ENCODE assay signal across 33 cellular contexts in the genomic region with DNA sequence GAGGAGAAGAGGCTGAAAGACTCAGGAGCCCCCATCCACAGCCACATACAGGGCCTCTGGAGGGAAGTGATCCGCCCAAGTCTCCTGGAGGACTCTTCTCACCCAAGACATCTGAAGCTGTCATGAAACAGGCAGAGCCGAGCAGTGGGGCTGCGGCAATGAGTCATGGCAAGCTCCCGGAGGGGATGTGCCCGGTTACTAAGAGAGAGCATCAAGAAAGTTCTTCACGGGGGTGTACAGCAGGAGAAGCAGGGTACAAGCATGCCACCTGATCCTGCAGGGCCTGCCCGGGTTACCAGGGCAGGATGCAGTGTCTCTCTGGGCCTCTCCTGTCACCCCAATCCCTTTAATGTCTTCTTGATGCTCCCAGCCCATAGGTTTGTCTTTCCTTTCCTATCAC. TPM values are rescaled to one million over a fixed set of nuclear protein-coding genes. Genes with fewer than 3 reads are reported as not detected.
DNase-seq lines count a peak whose midpoint lies in the region; ATAC-seq, FAIRE-seq and TF ChIP-seq lines count a peak whose summit lies in the region.
"Had no signal": no experiment of that assay in that cellular context is flagged by ENCODE, and none has a peak within 500 bp of the region (broad histone marks: within the 10 kb centered on the region; RNA-seq: fewer than 3 reads in every experiment).

No MANE protein-coding gene starts in this region.

- H3K4me2 ChIP-seq in IMR-90 (ENCODE audit: low read depth, low read length) (no peak overlapping the region), mesenchymal stem cell (ENCODE audit: low read length, poor library complexity, severe bottlenecking) (no peak overlapping the region), H9 (ENCODE audit: insufficient read depth, insufficient read length, low read length) (no peak overlapping the region)
- H3K4me2 ChIP-seq: GM23338 had no signal

- no peak overlapping the region for H3K4me3 Mint-ChIP-seq in H9
- H3K4me3 Mint-ChIP-seq: activated B cell treated with CpG ODN at 0.5 μM for 24 hours; activated CD4-positive, alpha-beta memory T cell treated with anti-CD3 and anti-CD28 coated beads for 36 hours; GM23338; T-cell had no signal

- H3K18ac ChIP-seq in IMR-90 (ENCODE audit: low read depth, low read length) = no peak overlapping the region
- no peak overlapping the region for H3K18ac ChIP-seq in mesenchymal stem cell (ENCODE audit: low read depth in 1 of 2, low read length in 2 of 2)
- H3K18ac ChIP-seq in H9 (ENCODE audit: insufficient read length, low read depth, low read length) = no peak overlapping the region

- H3K23me2 ChIP-seq in H9 (ENCODE audit: insufficient read length, low read depth, low read length, poor library complexity, severe bottlenecking) = no peaks in the 10 kb centered on the region

- no peak overlapping the region for H4K8ac ChIP-seq in IMR-90 (ENCODE audit: low read depth in 2 of 2, low read length in 2 of 2)
- H4K8ac ChIP-seq in mesenchymal stem cell (ENCODE audit: low read length) = no peak overlapping the region
- H4K8ac ChIP-seq in H9 (replicated peaks; ENCODE audit: insufficient read length, low read depth, low read length) = no peak overlapping the region

- no peak overlapping the region for H2AK5ac ChIP-seq in IMR-90 (ENCODE audit: low read depth, low read length)
- no peak overlapping the region for H2AK5ac ChIP-seq in mesenchymal stem cell (ENCODE audit: low read length, severe bottlenecking)
- no peak overlapping the region for H2AK5ac ChIP-seq in H9 (ENCODE audit: insufficient read length, low read length)

- no peak overlapping the region for H4K5ac ChIP-seq in IMR-90 (ENCODE audit: low read depth, low read length)
- H4K5ac ChIP-seq in H9 (ENCODE audit: insufficient read length, low read depth, low read length) = no peak overlapping the region

- no peak overlapping the region for H3K14ac ChIP-seq in IMR-90 (replicated peaks; ENCODE audit: low read depth, low read length)
- no peak overlapping the region for H3K14ac ChIP-seq in mesenchymal stem cell (ENCODE audit: low read length in 2 of 2)
- H3K14ac ChIP-seq in H9 (ENCODE audit: insufficient read depth, low read length) = no peak overlapping the region

- no peaks in the 10 kb centered on the region for H3K9me3 ChIP-seq in IMR-90 (ENCODE audit: control insufficient read depth, insufficient read depth, low read length)
- no peaks in the 10 kb centered on the region for H3K9me3 ChIP-seq in mesenchymal stem cell (ENCODE audit: control insufficient read depth, low read length)
- H3K9me3 ChIP-seq in H9 (ENCODE audit: control insufficient read depth, low read depth, low read length) = no peaks in the 10 kb centered on the region
- H3K9me3 ChIP-seq in uterus = no peaks in the 10 kb centered on the region
- H3K9me3 ChIP-seq: breast epithelium, left ventricle myocardium inferior, prostate gland, sigmoid colon, tibial nerve had no signal

- dilution Hi-C loops in IMR-90 (cut with HindIII; ENCODE audit: low sequenced_read_pairs, unreplicated experiment) = no loop called here

- H3K4ac ChIP-seq in IMR-90 (ENCODE audit: low read depth, low read length) (no peak overlapping the region), mesenchymal stem cell (ENCODE audit: low read depth in 1 of 2, low read length in 2 of 2) (no peak overlapping the region), H9 (ENCODE audit: low read depth, low read length) (no peak overlapping the region)

- POLR2A ChIA-PET in IMR-90 (lab: Charles Lee; ENCODE audit: unreplicated experiment) = no interaction called here

- H4K91ac ChIP-seq in IMR-90 (ENCODE audit: insufficient read depth, low read depth, low read length) (no peak overlapping the region), mesenchymal stem cell (ENCODE audit: low read length) (no peak overlapping the region), H9 (ENCODE audit: insufficient read length, low read depth, low read length) (no peak overlapping the region)

- H3T11ph ChIP-seq in H9 (ENCODE audit: low read length) = no peak overlapping the region

- WGBS in IMR-90 (ENCODE audit: extremely low coverage in 2 of 2, insufficient read length in 1 of 2), 2 experiments = 83% methylated on average over 6 of the region's 7 CpGs; no CpG with 5 or more reads in 1 of the 2 experiments
- 75% methylated on average over 7 of the region's 7 CpGs for WGBS in mesenchymal stem cell
- WGBS in H9 (ENCODE audit: extremely low coverage, insufficient read length, low lambda C conversion rate) = no CpG with 5 or more reads among the region's 7 CpGs

- TF ChIP-seq POLR2A in IMR-90 (IDR thresholded peaks at IDR 0.05; ENCODE audit: low read depth, low read length) (no peak), uterus (IDR thresholded peaks at IDR 0.05) (no peak)

- H2BK20ac ChIP-seq in IMR-90 (ENCODE audit: low read depth, low read length) (no peak overlapping the region), H9 (ENCODE audit: low read depth, low read length, poor library complexity, severe bottlenecking) (no peak overlapping the region)

- CTCF ChIA-PET in IMR-90 (lab: Yijun Ruan, JAX) = no interaction called here

- H3K4me3 ChIP-seq in IMR-90 (ENCODE audit: insufficient read depth, low read depth, low read length) (no peak overlapping the region), bronchial epithelial cell (ENCODE audit: low read depth, low read length) (no peak overlapping the region), mesenchymal stem cell (ENCODE audit: insufficient read depth in 1 of 2, low read depth in 1 of 2, low read length in 2 of 2) (no peak overlapping the region), uterus (no peak overlapping the region)
- H3K4me3 ChIP-seq: breast epithelium, coronary artery, GM23338, left ventricle myocardium inferior, prostate gland, sigmoid colon, tibial nerve had no signal

- H3K79me1 ChIP-seq in IMR-90 (ENCODE audit: low read depth in 1 of 2, low read length in 2 of 2) (no peaks in the 10 kb centered on the region; a peak in 2 of 4 replicates), mesenchymal stem cell (replicated peaks; ENCODE audit: low read length, poor library complexity, severe bottlenecking) (peaks cover 37% of the 10 kb centered on the region), H9 (ENCODE audit: insufficient read depth, low read depth, low read length, poor library complexity, severe bottlenecking) (no peaks in the 10 kb centered on the region)

- H3K27ac Mint-ChIP-seq in H9 = no peak overlapping the region
- H3K27ac Mint-ChIP-seq: activated B cell treated with CpG ODN at 0.5 μM for 24 hours; activated CD4-positive, alpha-beta memory T cell treated with anti-CD3 and anti-CD28 coated beads for 36 hours; GM23338 had no signal

- H2AFZ ChIP-seq in IMR-90 (replicated peaks; ENCODE audit: low read length, poor library complexity) = no peak overlapping the region
- no peak overlapping the region for H2AFZ ChIP-seq in mesenchymal stem cell (ENCODE audit: low read depth, low read length)
- no peak overlapping the region for H2AFZ ChIP-seq in H9 (ENCODE audit: low read length)
- H2AFZ ChIP-seq: GM23338 had no signal

- no peak overlapping the region for H2AK9ac ChIP-seq in IMR-90 (replicated peaks; ENCODE audit: low read depth, low read length, poor library complexity)

- no TSS peak for BruUV-seq in IMR-90 (replicated peaks; lab: Mats Ljungman, UMichigan)

- peak; percentile 15; the same call in 1 of the 2 replicates for ATAC-seq in IMR-90 (ENCODE audit: low read depth)
- ATAC-seq: GM23338, T-cell had no signal

- H3K9me3 Mint-ChIP-seq in H9 = no peaks in the 10 kb centered on the region
- H3K9me3 Mint-ChIP-seq: activated B cell treated with CpG ODN at 0.5 μM for 24 hours; activated CD4-positive, alpha-beta memory T cell treated with anti-CD3 and anti-CD28 coated beads for 36 hours; GM23338; T-cell had no signal

- H2BK120ac ChIP-seq in IMR-90 (ENCODE audit: low read depth, low read length) (no peak overlapping the region), mesenchymal stem cell (ENCODE audit: low read depth, low read length) (no peak overlapping the region), H9 (ENCODE audit: low read depth, low read length, poor library complexity, severe bottlenecking) (no peak overlapping the region)

- peaks cover 6% of the 10 kb centered on the region; the same call in 1 of the 2 replicates for H3K9me1 ChIP-seq in IMR-90 (ENCODE audit: insufficient read depth, low read length)

- peak; percentile 32 for FAIRE-seq in bronchial epithelial cell (lab: Jason Lieb, UNC)
- FAIRE-seq: GM19239, keratinocyte had no signal

- peak; percentile 59 for DNase-seq in EL
- DNase-seq in IMR-90 = no peak
- no peak for DNase-seq in bronchial epithelial cell (ENCODE audit: low read depth)
- peak; percentile 36 for DNase-seq in mesenchymal stem cell
- no peak for DNase-seq in H9
- DNase-seq in uterus = no peak
- no peak for DNase-seq in RKO (ENCODE audit: low spot score)
- DNase-seq: activated B cell treated with CpG ODN at 0.5 μM for 24 hours; activated CD4-positive, alpha-beta memory T cell treated with anti-CD3 and anti-CD28 coated beads for 36 hours; activated CD8-positive, alpha-beta memory T cell treated with anti-CD3 and anti-CD28 coated beads, Interleukin-2, amount 50 U/mL, for 4 hours; activated naive CD4-positive, alpha-beta T cell treated with anti-CD3 and anti-CD28 coated beads, Interleukin-2, amount 50 U/mL, for 16 hours; effector memory CD4-positive, alpha-beta T cell; GF-D8; left ventricle myocardium inferior; NCI-H1092 treated with DMSO at 0.1 percent for 48 hours; NCI-H1694 treated with DMSO at 0.1 percent for 48 hours; NCI-H2171; NCI-H510A; sigmoid colon; stimulated activated CD4-positive, alpha-beta T cell treated with anti-CD3 and anti-CD28 coated beads, Interleukin-4, amount 100 ng/mL, for 24 hours; T-cell had no signal

- no peak overlapping the region for H3K56ac ChIP-seq in IMR-90 (ENCODE audit: extremely low read depth, insufficient read depth, low read length)
- no peak overlapping the region for H3K56ac ChIP-seq in H9 (ENCODE audit: insufficient read length, low read depth, low read length)

- H3K4me1 ChIP-seq in IMR-90 (ENCODE audit: control insufficient read depth, insufficient read depth, low read length) = peaks cover 2% of the 10 kb centered on the region; the same call in 1 of the 2 replicates
- peaks cover 7% of the 10 kb centered on the region for H3K4me1 ChIP-seq in mesenchymal stem cell (ENCODE audit: control insufficient read depth, insufficient read depth, low read depth, low read length)
- H3K4me1 ChIP-seq in H9 (ENCODE audit: insufficient read depth, low read length) = no peaks in the 10 kb centered on the region
- H3K4me1 ChIP-seq in uterus = no peaks in the 10 kb centered on the region
- H3K4me1 ChIP-seq: breast epithelium, left ventricle myocardium inferior, prostate gland, sigmoid colon, tibial nerve had no signal

- H2BK5ac ChIP-seq in IMR-90 (ENCODE audit: low read depth, low read length, poor library complexity, severe bottlenecking) (no peak overlapping the region), mesenchymal stem cell (ENCODE audit: low read depth, low read length, poor library complexity, severe bottlenecking) (no peak overlapping the region), H9 (ENCODE audit: insufficient read length, low read length) (no peak overlapping the region)

- H3K36me3 ChIP-seq in IMR-90 (ENCODE audit: control insufficient read depth, insufficient read depth, low read length) (peaks cover 40% of the 10 kb centered on the region), bronchial epithelial cell (ENCODE audit: control insufficient read depth, insufficient read depth, low read length) (peaks cover 41% of the 10 kb centered on the region), mesenchymal stem cell (ENCODE audit: control insufficient read depth in 1 of 2, insufficient read depth in 2 of 2, low read depth in 1 of 2, low read length in 2 of 2) (peaks cover 53 to 60% of the 10 kb centered on the region in 2 experiments), uterus (no peaks in the 10 kb centered on the region)
- H3K36me3 ChIP-seq: breast epithelium had no signal

- H3K79me2 ChIP-seq in H9 (ENCODE audit: insufficient read depth, low read length) = no peaks in the 10 kb centered on the region

- H3K27me3 Mint-ChIP-seq in H9 (ENCODE audit: low read depth) = no peaks in the 10 kb centered on the region
- H3K27me3 Mint-ChIP-seq: activated B cell treated with CpG ODN at 0.5 μM for 24 hours; activated CD4-positive, alpha-beta memory T cell treated with anti-CD3 and anti-CD28 coated beads for 36 hours; T-cell had no signal

- H3K36me3 Mint-ChIP-seq in H9 (ENCODE audit: insufficient read depth in 1 of 3, low read depth in 3 of 3) = peaks cover 18 to 78% (median 55%) of the 10 kb centered on the region in 3 experiments; a peak in 6 of 7 replicates

- H2BK15ac ChIP-seq in IMR-90 (ENCODE audit: low read depth, low read length) (no peak overlapping the region), mesenchymal stem cell (ENCODE audit: low read depth, poor library complexity, severe bottlenecking) (no peak overlapping the region), H9 (ENCODE audit: low read depth, low read length) (no peak overlapping the region)

- H4K20me1 ChIP-seq in IMR-90 (ENCODE audit: insufficient read depth, low read length) (no peaks in the 10 kb centered on the region), H9 (ENCODE audit: control insufficient read depth, insufficient read depth, insufficient read length) (peaks cover 3% of the 10 kb centered on the region)

- in situ Hi-C loops in IMR-90 (cut with MboI; ENCODE audit: low sequenced_read_pairs) = no loop called here

- TF ChIP-seq CTCF in IMR-90 (conservative IDR thresholded peaks at IDR 0.05; ENCODE audit: low read depth, low read length) = no peak
- TF ChIP-seq CTCF in bronchial epithelial cell (IDR thresholded peaks at IDR 0.05; ENCODE audit: insufficient read depth, low read length, severe bottlenecking) = no peak
- TF ChIP-seq CTCF in H9 (conservative IDR thresholded peaks at IDR 0.05) = no peak
- no peak for TF ChIP-seq CTCF in uterus (IDR thresholded peaks at IDR 0.05)

- no peak overlapping the region for H3K27ac ChIP-seq in IMR-90 (ENCODE audit: insufficient read depth, low read length)
- no peak overlapping the region for H3K27ac ChIP-seq in mesenchymal stem cell (ENCODE audit: low read length, poor library complexity, severe bottlenecking)
- H3K27ac ChIP-seq in H9 (ENCODE audit: insufficient read length, low read depth, low read length) = no peak overlapping the region
- H3K27ac ChIP-seq in uterus = no peak overlapping the region
- H3K27ac ChIP-seq: breast epithelium, C4-2B, coronary artery, left ventricle myocardium inferior, prostate gland, sigmoid colon, tibial nerve had no signal

- intact Hi-C loops in IMR-90 (cut with micrococcal nuclease) = no loop called here
- intact Hi-C loops in uterus (cut with DNase I; ENCODE audit: low total_unique reads) = no loop called here

- H3K9ac ChIP-seq in IMR-90 (ENCODE audit: low read depth, low read length) (no peak overlapping the region), mesenchymal stem cell (ENCODE audit: low read length) (no peak overlapping the region), H9 (ENCODE audit: extremely low read depth, insufficient read length, low read length) (no peak overlapping the region)

- TF ChIP-seq RAD21 in IMR-90 (IDR thresholded peaks at IDR 0.05; ENCODE audit: low read length) = no peak

- H2BK12ac ChIP-seq in mesenchymal stem cell (ENCODE audit: low read length in 2 of 2) = no peak overlapping the region
- H2BK12ac ChIP-seq in H9 (ENCODE audit: insufficient read length, low read depth, low read length) = no peak overlapping the region

- peaks cover 3 to 5% of the 10 kb centered on the region in 2 experiments; a peak in 2 of 4 replicates for H3K4me1 Mint-ChIP-seq in H9
- H3K4me1 Mint-ChIP-seq: activated B cell treated with CpG ODN at 0.5 μM for 24 hours, GM23338 had no signal

- H3K23ac ChIP-seq in IMR-90 (ENCODE audit: low read depth, low read length) (no peak overlapping the region), mesenchymal stem cell (ENCODE audit: low read length in 2 of 2) (no peak overlapping the region), H9 (ENCODE audit: insufficient read length, low read depth, low read length) (no peak overlapping the region)

- H3K27me3 ChIP-seq in IMR-90 (ENCODE audit: control insufficient read depth, insufficient read depth, low read length) = no peaks in the 10 kb centered on the region
- H3K27me3 ChIP-seq in bronchial epithelial cell (ENCODE audit: control insufficient read depth, insufficient read depth, low read length) = no peaks in the 10 kb centered on the region
- H3K27me3 ChIP-seq in mesenchymal stem cell (ENCODE audit: control insufficient read depth in 1 of 2, insufficient read depth in 1 of 2, low read length in 2 of 2) = no peaks in the 10 kb centered on the region
- no peaks in the 10 kb centered on the region for H3K27me3 ChIP-seq in H9 (ENCODE audit: insufficient read depth, low read length)
- no peaks in the 10 kb centered on the region for H3K27me3 ChIP-seq in uterus
- H3K27me3 ChIP-seq: breast epithelium, sigmoid colon, tibial nerve had no signal

RNA-seq across cellular contexts. Expression of gene TRIM26, which starts 21.1 kb away (rescaled TPM):
- total RNA-seq in IMR-90 (2012; rRNA removed) = 22.6 and 23.3 TPM in 2 replicates
- 23.8 and 24.6 TPM in 2 replicates for polyA plus RNA-seq in IMR-90 (2012; rRNA removed)
- 17.1 and 17.6 TPM in 2 replicates for polyA plus RNA-seq in IMR-90 (2012; cell fraction: cytosol; rRNA removed)
- polyA plus RNA-seq in IMR-90 (2012; cell fraction: nucleus; rRNA removed; ENCODE audit: low replicate concordance) = 29.3 and 43.3 TPM in 2 replicates
- total RNA-seq in bronchial epithelial cell = 24.7 and 50.2 TPM in 2 replicates
- polyA plus RNA-seq in mesenchymal stem cell (2013, experiment 1 of 2) = 24.2 TPM
- 24.0 TPM for polyA plus RNA-seq in mesenchymal stem cell (2013, experiment 2 of 2)
- 33.9 and 35.8 TPM in 2 replicates for total RNA-seq in H9 (2021)
- 10 to 100 TPM; 14.9 to 38.1 (median 30.0) TPM for total RNA-seq in uterus

RNA-seq across cellular contexts. Expression of gene TRIM15, which starts 28.7 kb away (rescaled TPM):
- total RNA-seq in IMR-90 (2012; rRNA removed) (not detected in 2 replicates), bronchial epithelial cell (not detected in 2 replicates), H9 (2021) (0.20 TPM in 1 of 2 replicates, not detected in the other), uterus (not detected)
- polyA plus RNA-seq in IMR-90 (2012; rRNA removed) = not detected in 2 replicates
- not detected in 2 replicates for polyA plus RNA-seq in IMR-90 (2012; cell fraction: cytosol; rRNA removed)
- polyA plus RNA-seq in IMR-90 (2012; cell fraction: nucleus; rRNA removed; ENCODE audit: low replicate concordance) = not detected in 2 replicates
- not detected for polyA plus RNA-seq in mesenchymal stem cell (2013, experiment 1 of 2)
- not detected for polyA plus RNA-seq in mesenchymal stem cell (2013, experiment 2 of 2)
- total RNA-seq: activated B cell treated with CpG ODN at 0.5 μM for 24 hours, epithelial cell of proximal tubule, fibroblast of villous mesenchyme, left ventricle myocardium inferior, mesenteric fat pad, prostate gland, SK-MEL-5, T-cell, tibial nerve had no signal
- polyA plus RNA-seq: keratinocyte had no signal

RNA-seq across cellular contexts. Expression of gene TRIM10, which starts 31.1 kb away (rescaled TPM):
- total RNA-seq in IMR-90 (2012; rRNA removed) (not detected in 2 replicates), bronchial epithelial cell (not detected in 2 replicates), H9 (2021) (0.07 and 0.09 TPM in 2 replicates), uterus (under 1 TPM in 1 of 4 donors, not detected in 3; 0.69 TPM)
- not detected in 2 replicates for polyA plus RNA-seq in IMR-90 (2012; rRNA removed)
- polyA plus RNA-seq in IMR-90 (2012; cell fraction: cytosol; rRNA removed) = 0.02 TPM in 1 of 2 replicates, not detected in the other
- not detected in 2 replicates for polyA plus RNA-seq in IMR-90 (2012; cell fraction: nucleus; rRNA removed; ENCODE audit: low replicate concordance)
- not detected for polyA plus RNA-seq in mesenchymal stem cell (2013, experiment 1 of 2)
- polyA plus RNA-seq in mesenchymal stem cell (2013, experiment 2 of 2) = not detected
- total RNA-seq: activated B cell treated with CpG ODN at 0.5 μM for 24 hours, breast epithelium, epithelial cell of proximal tubule, fibroblast of villous mesenchyme, left ventricle myocardium inferior, mesenteric fat pad, prostate gland, SK-MEL-5, T-cell, tibial nerve had no signal
- polyA plus RNA-seq: GM23338, keratinocyte had no signal

RNA-seq across cellular contexts. Expression of gene TRIM40, which starts 56.1 kb away (rescaled TPM):
- not detected in 2 replicates for total RNA-seq in IMR-90 (2012; rRNA removed)
- polyA plus RNA-seq in IMR-90 (2012; rRNA removed) = not detected in 2 replicates
- polyA plus RNA-seq in IMR-90 (2012; cell fraction: cytosol; rRNA removed) = not detected in 2 replicates
- polyA plus RNA-seq in IMR-90 (2012; cell fraction: nucleus; rRNA removed; ENCODE audit: low replicate concordance) = not detected in 2 replicates
- total RNA-seq in bronchial epithelial cell = not detected in 2 replicates
- not detected for polyA plus RNA-seq in mesenchymal stem cell (2013, experiment 1 of 2)
- polyA plus RNA-seq in mesenchymal stem cell (2013, experiment 2 of 2) = not detected
- total RNA-seq in H9 (2021) = not detected in 2 replicates
- not detected for total RNA-seq in uterus
- total RNA-seq: activated B cell treated with CpG ODN at 0.5 μM for 24 hours; activated CD4-positive, alpha-beta memory T cell treated with anti-CD3 and anti-CD28 coated beads for 36 hours; epithelial cell of proximal tubule; fibroblast of villous mesenchyme; GM23338; left ventricle myocardium inferior; mesenteric fat pad; prostate gland; sigmoid colon; SK-MEL-5; T-cell; tibial nerve had no signal
- polyA plus RNA-seq: GM23338, keratinocyte had no signal

Comparison
In these comparisons a context has a peak if more than half of its experiments do, and no peak if none do; other contexts are left out.
1. DNase-seq: peak in EL (single experiment) and mesenchymal stem cell (single experiment); none in IMR-90 (single experiment), bronchial epithelial cell (single experiment), H9 (single experiment), uterus (0 of 2) and RKO (single experiment).